8 cellular contexts compared by ENCODE assay signal in genomic region chr19:18006895-18007604, GRCh38. TPM values are rescaled to one million over a fixed set of nuclear protein-coding genes. Genes with fewer than 3 reads are reported as not detected.
A peak's percentile ranks its signal among the peaks of the same experiment; 100 is the strongest.
DNase-seq lines count a peak whose midpoint lies in the region; FAIRE-seq and TF ChIP-seq lines count a peak whose summit lies in the region.

No MANE protein-coding gene starts in this region.

- no peaks in the 10 kb centered on the region; the same call in 1 of the 2 replicates for H3K4me1 ChIP-seq in HEK293 (ENCODE audit: control insufficient read depth, insufficient read depth, low read length)
- peaks cover 12% of the 10 kb centered on the region for H3K4me1 ChIP-seq in keratinocyte (ENCODE audit: control insufficient read depth, extremely low read depth, insufficient read depth, low read length)

- H3K27ac ChIP-seq in HEK293 (ENCODE audit: extremely low read depth, low read depth, low read length): no peak overlapping the region
- H3K27ac ChIP-seq in keratinocyte (ENCODE audit: control insufficient read depth, insufficient read depth, low read length): peak overlapping the region; percentile 39

- peaks cover 0 to 5% of the 10 kb centered on the region in 2 experiments; a peak in 2 of 3 replicates for H3K36me3 ChIP-seq in HEK293 (ENCODE audit: control insufficient read depth in 2 of 2, insufficient read depth in 1 of 2, low read length in 2 of 2)
- H3K36me3 ChIP-seq in keratinocyte (ENCODE audit: control insufficient read depth in 2 of 2, extremely low read depth in 1 of 2, insufficient read depth in 2 of 2, low read length in 2 of 2): peaks cover 2 to 6% of the 10 kb centered on the region in 2 experiments

- peaks cover 2% of the 10 kb centered on the region for H3K79me2 ChIP-seq in keratinocyte (ENCODE audit: control insufficient read depth, insufficient read depth, low read length)

- peak overlapping the region; percentile 63 for H3K9ac ChIP-seq in keratinocyte (ENCODE audit: control insufficient read depth, extremely low read depth, insufficient read depth, low read length)

- CTCF ChIA-PET in HEK293 (lab: Yijun Ruan, JAX): interaction anchor here (0.5 to 6.7 kb wide), 18 partner anchors 11 to 957 kb away, joined by 3 to 101 read pairs (median 3); partner anchors contain the start of gene MPV17L2

- H3K4me3 ChIP-seq in HEK293 (ENCODE audit: low read depth, low read length): peak overlapping the region; percentile 38
- H3K4me3 ChIP-seq in keratinocyte (ENCODE audit: control insufficient read depth in 2 of 3, extremely low read depth in 1 of 3, insufficient read depth in 2 of 3, low read depth in 1 of 3, low read length in 3 of 3): peak overlapping the region; percentile 34 to 72 (median 58)

- H4K20me1 ChIP-seq in keratinocyte (ENCODE audit: control insufficient read depth, extremely low read depth, insufficient read depth, low read length): no peaks in the 10 kb centered on the region

- no peaks in the 10 kb centered on the region for H3K9me1 ChIP-seq in keratinocyte (ENCODE audit: control insufficient read depth, extremely low read depth, insufficient read depth, low read length)

- no peaks in the 10 kb centered on the region for H3K9me3 ChIP-seq in HEK293 (ENCODE audit: control insufficient read depth, insufficient read depth, low read depth, low read length)
- H3K9me3 ChIP-seq in keratinocyte (ENCODE audit: control insufficient read depth, low read depth, low read length): no peaks in the 10 kb centered on the region

- H3K4me2 ChIP-seq in keratinocyte (ENCODE audit: control insufficient read depth, extremely low read depth, insufficient read depth, low read depth, low read length): peak overlapping the region; percentile 91

- dilution Hi-C loops in keratinocyte (cut with MboI; ENCODE audit: extremely low pct_ligation_motif_present, low sequenced_read_pairs): no loop called here

- peak overlapping the region; percentile 66 for H2AFZ ChIP-seq in keratinocyte (ENCODE audit: control insufficient read depth, low read length)

- no peaks in the 10 kb centered on the region for H3K27me3 ChIP-seq in keratinocyte (ENCODE audit: control insufficient read depth, extremely low read depth, insufficient read depth, low read length)

- DNase-seq in Daoy (ENCODE audit: low read depth) (peak; percentile 88), NCI-H1930 (lab: John Stamatoyannopoulos, UW) (peak; percentile 19 to 72), keratinocyte (ENCODE audit: low read depth, low spot score) (no peak), GF-D8 (lab: John Stamatoyannopoulos, UW) (no peak)
- peak; percentile 68 to 72 (median 71) for DNase-seq in activated CD4-positive, CD25-positive, alpha-beta regulatory T cell (lab: John Stamatoyannopoulos, UW)
- peak; percentile 76 for DNase-seq in central memory CD4-positive, alpha-beta T cell
- DNase-seq in stimulated activated CD4-positive, alpha-beta T cell treated with anti-CD3 and anti-CD28 coated beads, Interleukin-12 subunit alpha, Interleukin-12 subunit beta, amount 100 ng/mL, for 48 hours (ENCODE audit: low read depth in 2 of 3, low spot score in 1 of 3): peak; percentile 55 to 75 (median 74)

- TF ChIP-seq CTCF in HEK293 (tag by site-specific recombination; IDR thresholded peaks at IDR 0.05) (peak; percentile 96), keratinocyte (optimal IDR thresholded peaks at IDR 0.05 in 1 of 3, IDR thresholded peaks at IDR 0.05 in 1 of 3, conservative IDR thresholded peaks at IDR 0.05 in 1 of 3; ENCODE audit: extremely low read depth in 1 of 3, insufficient read depth in 2 of 3, low read length in 3 of 3) (peak; percentile 95 to 99 (median 97))

- peak; percentile 39 for FAIRE-seq in keratinocyte (lab: Jason Lieb, UNC)

- POLR2A ChIA-PET in HEK293 (lab: Yijun Ruan, JAX): interaction anchor here (0.8 to 1.4 kb wide), 3 partner anchors 22 to 52 kb away, joined by 3 to 5 read pairs (median 4); no protein-coding TSS in a partner anchor

TF ChIP-seq in HEK293, 187 proteins besides CTCF, POLR2A, EP300 and RAD21 (continues in another document):
- no peak for TF ChIP-seq KLF1 (tag by site-specific recombination; IDR thresholded peaks at IDR 0.05)
- no peak for TF ChIP-seq ZNF311 (tag by site-specific recombination; IDR thresholded peaks at IDR 0.05; ENCODE audit: borderline replicate concordance)
- no peak for TF ChIP-seq KLF10 (tag by site-specific recombination; IDR thresholded peaks at IDR 0.05)
- no peak for TF ChIP-seq ZNF19 (tag by site-specific recombination; IDR thresholded peaks at IDR 0.05; ENCODE audit: low read depth)
- TF ChIP-seq ZNF530 (tag by site-specific recombination; IDR thresholded peaks at IDR 0.05; ENCODE audit: low read depth): no peak
- TF ChIP-seq ZNF223 (tag by site-specific recombination; IDR thresholded peaks at IDR 0.05): no peak
- TF ChIP-seq ZNF433 (tag by site-specific recombination; IDR thresholded peaks at IDR 0.05; ENCODE audit: low read depth): no peak
- TF ChIP-seq KLF9 (tag by site-specific recombination; IDR thresholded peaks at IDR 0.05; ENCODE audit: low read depth): no peak
- TF ChIP-seq SCRT1 (tag by site-specific recombination; IDR thresholded peaks at IDR 0.05; ENCODE audit: borderline replicate concordance): no peak
- TF ChIP-seq ZNF48 (tag by site-specific recombination; IDR thresholded peaks at IDR 0.05): no peak
- no peak for TF ChIP-seq REPIN1 (tag by site-specific recombination; IDR thresholded peaks at IDR 0.05; ENCODE audit: low read depth)
- no peak for TF ChIP-seq ZNF140 (tag by site-specific recombination; IDR thresholded peaks at IDR 0.05)
- no peak for TF ChIP-seq ZNF211 (tag by site-specific recombination; IDR thresholded peaks at IDR 0.05; ENCODE audit: low read depth)
- TF ChIP-seq ZNF155 (tag by site-specific recombination; IDR thresholded peaks at IDR 0.05): no peak
- no peak for TF ChIP-seq ZNF266 (tag by site-specific recombination; IDR thresholded peaks at IDR 0.05; ENCODE audit: low read depth)
- TF ChIP-seq ZNF391 (tag by site-specific recombination; IDR thresholded peaks at IDR 0.05; ENCODE audit: borderline replicate concordance, low read depth): peak; percentile 67; the same call in 1 of the 2 replicates
- TF ChIP-seq ZNF843 (tag by site-specific recombination; IDR thresholded peaks at IDR 0.05): no peak
- TF ChIP-seq ZBTB48 (tag by site-specific recombination; IDR thresholded peaks at IDR 0.05): peak; percentile 17; the same call in 1 of the 2 replicates
- TF ChIP-seq ZNF18 (tag by site-specific recombination; IDR thresholded peaks at IDR 0.05): no peak
- TF ChIP-seq ZNF561 (tag by site-specific recombination; IDR thresholded peaks at IDR 0.05; ENCODE audit: borderline replicate concordance): no peak
- TF ChIP-seq ZNF239 (tag by site-specific recombination; IDR thresholded peaks at IDR 0.05): no peak
- TF ChIP-seq BCL11A (tag by site-specific recombination; IDR thresholded peaks at IDR 0.05; ENCODE audit: low read depth): no peak
- TF ChIP-seq ZNF114 (tag by site-specific recombination; IDR thresholded peaks at IDR 0.05): no peak

RNA-seq across cellular contexts. Expression of gene ARRDC2, which starts 0.9 kb away (rescaled TPM):
- 25.6 and 35.7 TPM in 2 replicates for total RNA-seq in Daoy (2014; rRNA removed; shearing (Covaris generic))
- 2.4 to 3.5 TPM (median 2.5 TPM) in 3 replicates for polyA plus RNA-seq in keratinocyte
- polyA plus RNA-seq in keratinocyte (2011; ENCODE audit: low read depth): 5.3 TPM
- polyA plus RNA-seq in keratinocyte (2011; cell fraction: cytosol; rRNA removed): 1.9 and 3.1 TPM in 2 replicates
- 4.0 and 4.8 TPM in 2 replicates for polyA plus RNA-seq in keratinocyte (2011; cell fraction: nucleus; rRNA removed)
- 2.9 and 3.8 TPM in 2 replicates for polyA plus RNA-seq in keratinocyte (2012; ENCODE audit: low replicate concordance)
- 1.0 to 1.6 TPM (median 1.3 TPM) in 3 replicates for polyA minus RNA-seq in keratinocyte
- polyA minus RNA-seq in keratinocyte (2011; cell fraction: cytosol; rRNA and poly(A)+ RNA removed): 4.4 TPM
- 2.8 and 6.6 TPM in 2 replicates for polyA minus RNA-seq in keratinocyte (2011; cell fraction: nucleus; rRNA and poly(A)+ RNA removed)

RNA-seq across cellular contexts. Expression of gene KCNN1, which starts 40.1 kb away (rescaled TPM):
- total RNA-seq in Daoy (2014; rRNA removed; shearing (Covaris generic)): 0.06 TPM in 1 of 2 replicates, not detected in the other
- polyA plus RNA-seq in keratinocyte: not detected in 3 replicates
- polyA plus RNA-seq in keratinocyte (2011; ENCODE audit: low read depth): not detected
- not detected in 2 replicates for polyA plus RNA-seq in keratinocyte (2011; cell fraction: cytosol; rRNA removed)
- not detected in 2 replicates for polyA plus RNA-seq in keratinocyte (2011; cell fraction: nucleus; rRNA removed)
- polyA plus RNA-seq in keratinocyte (2012; ENCODE audit: low replicate concordance): 0.06 TPM in 1 of 2 replicates, not detected in the other
- not detected in 3 replicates for polyA minus RNA-seq in keratinocyte
- polyA minus RNA-seq in keratinocyte (2011; cell fraction: cytosol; rRNA and poly(A)+ RNA removed): not detected
- polyA minus RNA-seq in keratinocyte (2011; cell fraction: nucleus; rRNA and poly(A)+ RNA removed): not detected in 2 replicates

Comparison
In these comparisons a context has a peak if more than half of its experiments do, and no peak if none do; other contexts are left out.
1. DNase-seq: peak in Daoy (single experiment), NCI-H1930 (2 of 2), activated CD4-positive, CD25-positive, alpha-beta regulatory T cell (4 of 4), central memory CD4-positive, alpha-beta T cell (single experiment) and stimulated activated CD4-positive, alpha-beta T cell treated with anti-CD3 and anti-CD28 coated beads, Interleukin-12 subunit alpha, Interleukin-12 subunit beta, amount 100 ng/mL, for 48 hours (3 of 3); none in keratinocyte (single experiment) and GF-D8 (single experiment).